Comparison of ENCODE assay signal across 8 cellular contexts in the genomic region with DNA sequence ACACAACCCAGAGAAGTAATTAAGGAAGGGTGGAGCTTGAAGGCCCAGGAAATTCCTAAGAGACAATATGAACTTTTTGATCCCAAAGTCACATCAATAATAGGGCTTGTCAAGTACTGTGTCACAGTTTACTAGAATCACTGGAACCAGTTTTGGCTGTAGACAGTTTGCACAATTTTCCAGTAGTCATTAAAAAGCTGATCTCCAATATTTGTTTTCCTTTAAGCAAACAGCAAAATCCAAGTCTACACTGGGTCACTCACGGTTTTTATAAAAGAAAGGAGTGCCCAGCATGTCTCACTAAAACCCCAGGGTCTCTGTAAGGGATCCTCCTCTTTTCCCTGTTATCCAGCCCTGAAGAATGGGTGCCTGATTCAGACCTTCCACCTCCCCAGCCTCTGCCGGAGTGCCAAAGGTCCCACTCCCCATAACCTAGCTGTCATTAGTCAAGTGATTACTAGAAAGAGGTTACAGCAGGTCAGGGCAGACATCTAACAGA. TPM values are rescaled to one million over a fixed set of nuclear protein-coding genes. Genes with fewer than 3 reads are reported as not detected.
A peak's percentile ranks its signal among the peaks of the same experiment; 100 is the strongest.
DNase-seq lines count a peak whose midpoint lies in the region; ATAC-seq and TF ChIP-seq lines count a peak whose summit lies in the region.

No MANE protein-coding gene starts in this region.

- intact Hi-C loops in activated naive CD4-positive, alpha-beta T cell treated with anti-CD3 and anti-CD28 coated beads for 36 hours (cut with micrococcal nuclease) = loop anchor here (1.0 to 2.0 kb wide), 8 partner anchors 37 to 451 kb away; partner anchors contain the start of genes CCAR1, DDX50, DNA2 and HERC4
- intact Hi-C loops in body of pancreas (cut with DNase I) = no loop called here

- H3K4me3 Mint-ChIP-seq in activated naive CD4-positive, alpha-beta T cell treated with anti-CD3 and anti-CD28 coated beads for 36 hours = peak overlapping the region; percentile 93

- H3K27ac ChIP-seq in body of pancreas (peak overlapping the region; percentile 91 to 97 (median 95)), upper lobe of left lung (peak overlapping the region; percentile 93 to 96 (median 96))

- CTCF ChIA-PET in activated naive CD4-positive, alpha-beta T cell treated with anti-CD3 and anti-CD28 coated beads for 36 hours (lab: Charles Lee) = no interaction called here

- WGBS in body of pancreas, 2 donors = 0 to 2% methylated on average over 2 of the region's 2 CpGs
- 5 to 13% methylated on average over 2 of the region's 2 CpGs for WGBS in upper lobe of left lung, 2 donors

- DNase-seq in activated naive CD4-positive, alpha-beta T cell treated with anti-CD3 and anti-CD28 coated beads for 36 hours = no peak
- DNase-seq in activated naive CD4-positive, alpha-beta T cell (lab: John Stamatoyannopoulos, UW) = no peak
- no peak for DNase-seq in body of pancreas
- DNase-seq in medulla oblongata (ENCODE audit: extremely low spot score) = peak; percentile 6
- DNase-seq in upper lobe of left lung = no peak
- no peak for DNase-seq in HK-2 (ENCODE audit: unreplicated experiment)
- DNase-seq in NCI-H2107 (lab: John Stamatoyannopoulos, UW) = no peak
- DNase-seq in KG1 (lab: John Stamatoyannopoulos, UW) = no peak

- no peaks in the 10 kb centered on the region for H3K9me3 Mint-ChIP-seq in activated naive CD4-positive, alpha-beta T cell treated with anti-CD3 and anti-CD28 coated beads for 36 hours

- peaks cover 4% of the 10 kb centered on the region for H3K36me3 Mint-ChIP-seq in activated naive CD4-positive, alpha-beta T cell treated with anti-CD3 and anti-CD28 coated beads for 36 hours (ENCODE audit: low read depth)

- no peak for ATAC-seq in body of pancreas
- no peak for ATAC-seq in upper lobe of left lung (ENCODE audit: low FRiP score in 2 of 2)

- TF ChIP-seq EP300 in upper lobe of left lung (IDR thresholded peaks at IDR 0.05) = no peak

- no peaks in the 10 kb centered on the region for H3K27me3 ChIP-seq in body of pancreas
- no peaks in the 10 kb centered on the region for H3K27me3 ChIP-seq in upper lobe of left lung

- no peaks in the 10 kb centered on the region for H3K27me3 Mint-ChIP-seq in activated naive CD4-positive, alpha-beta T cell treated with anti-CD3 and anti-CD28 coated beads for 36 hours (ENCODE audit: low read depth)

- no peak for TF ChIP-seq CTCF in body of pancreas (IDR thresholded peaks at IDR 0.05)
- no peak for TF ChIP-seq CTCF in upper lobe of left lung (IDR thresholded peaks at IDR 0.05)

- no peaks in the 10 kb centered on the region for H3K36me3 ChIP-seq in body of pancreas (replicated peaks in 1 of 2; ENCODE audit: insufficient read depth in 1 of 2, low read depth in 2 of 2)
- H3K36me3 ChIP-seq in upper lobe of left lung = peaks cover 0 to 15% (median 0%) of the 10 kb centered on the region in 4 donors

- H3K4me1 Mint-ChIP-seq in activated naive CD4-positive, alpha-beta T cell treated with anti-CD3 and anti-CD28 coated beads for 36 hours (ENCODE audit: low read depth) = peaks cover 5% of the 10 kb centered on the region

- H3K4me1 ChIP-seq in body of pancreas (peaks cover 12% of the 10 kb centered on the region), upper lobe of left lung (peaks cover 0 to 24% (median 7%) of the 10 kb centered on the region in 4 donors)

- no peaks in the 10 kb centered on the region for H3K9me3 ChIP-seq in body of pancreas
- no peaks in the 10 kb centered on the region for H3K9me3 ChIP-seq in upper lobe of left lung

- H3K4me3 ChIP-seq in body of pancreas = peak overlapping the region; percentile 84 to 99
- H3K4me3 ChIP-seq in upper lobe of left lung = peak overlapping the region; percentile 69 to 94 (median 82)

- TF ChIP-seq POLR2A in body of pancreas (IDR thresholded peaks at IDR 0.05) (no peak), upper lobe of left lung (IDR thresholded peaks at IDR 0.05) (no peak)

- peak overlapping the region; percentile 87 for H3K27ac Mint-ChIP-seq in activated naive CD4-positive, alpha-beta T cell treated with anti-CD3 and anti-CD28 coated beads for 36 hours

RNA-seq across cellular contexts. Expression of gene SLC25A16, which starts 0.6 kb away (rescaled TPM):
- 10 to 100 TPM in 1 of 2 experiments, 1 to 10 TPM in 1; 9.8 to 10.8 TPM for total RNA-seq in activated naive CD4-positive, alpha-beta T cell treated with anti-CD3 and anti-CD28 coated beads for 36 hours
- total RNA-seq in body of pancreas (10 to 100 TPM; 13.7 to 17.8 TPM), upper lobe of left lung (10 to 100 TPM; 20.2 to 43.1 (median 35.6) TPM)

RNA-seq across cellular contexts. Expression of gene TET1, which starts 33.5 kb away (rescaled TPM):
- under 1 TPM; 0.48 to 0.57 TPM for total RNA-seq in activated naive CD4-positive, alpha-beta T cell treated with anti-CD3 and anti-CD28 coated beads for 36 hours
- total RNA-seq in body of pancreas (1 to 10 TPM; 1.6 to 3.6 TPM), upper lobe of left lung (1 to 10 TPM in 5 of 6 donors, under 1 TPM in 1; 0.55 to 2.0 (median 1.2) TPM)

RNA-seq across cellular contexts. Expression of gene DNA2, which starts 54.9 kb away (rescaled TPM):
- 10 to 100 TPM; 50.2 to 51.4 TPM for total RNA-seq in activated naive CD4-positive, alpha-beta T cell treated with anti-CD3 and anti-CD28 coated beads for 36 hours
- total RNA-seq in body of pancreas = 1 to 10 TPM in 1 of 2 donors, under 1 TPM in 1; 0.66 to 2.3 TPM
- total RNA-seq in upper lobe of left lung = 10 to 100 TPM in 1 of 6 donors, 1 to 10 TPM in 5; 1.4 to 19.9 (median 3.5) TPM
